Comparison of ENCODE assay signal across 11 cellular contexts in genomic region chr7:63376873-63377272, GRCh38.
"Had no signal": no experiment of that assay in that cellular context is flagged by ENCODE, and none has a peak within 500 bp of the region (broad histone marks: within the 10 kb centered on the region; RNA-seq: fewer than 3 reads in every experiment).

No MANE protein-coding gene starts in this region.

- H3K9me3 ChIP-seq: HAP-1 had no signal

- H3K4me2 ChIP-seq: GM23338 had no signal

- H2AFZ ChIP-seq: GM23248, GM23338 had no signal

- FAIRE-seq: H1, H54 had no signal

- H3K9ac ChIP-seq: GM23248 had no signal

- H3K4me1 ChIP-seq: HAP-1 had no signal

- DNase-seq: GM23248, GOT3, H7, H9, HCEC 1CT, HFFc6 had no signal

- ATAC-seq: GM23338, HCT116 had no signal

- H3K36me3 ChIP-seq: HAP-1 had no signal

- H3K27ac ChIP-seq: GM23248 had no signal

- H3K4me3 ChIP-seq: GM23248, GM23338, HAP-1 had no signal
